9 cellular contexts compared by ENCODE assay signal in genomic region chrX:7950865-7951264, GRCh38. TPM values are rescaled to one million over a fixed set of nuclear protein-coding genes. Genes with fewer than 3 reads are reported as not detected.
DNase-seq lines count a peak whose midpoint lies in the region; ATAC-seq, FAIRE-seq and TF ChIP-seq lines count a peak whose summit lies in the region.
"Had no signal": no experiment of that assay in that cellular context is flagged by ENCODE, and none has a peak within 500 bp of the region (broad histone marks: within the 10 kb centered on the region; RNA-seq: fewer than 3 reads in every experiment).

No MANE protein-coding gene starts in this region.

- H3K36me3 Mint-ChIP-seq in neural progenitor cell, result no peaks in the 10 kb centered on the region

- no peaks in the 10 kb centered on the region for H3K9me3 Mint-ChIP-seq in neural progenitor cell

- H3K27ac ChIP-seq in neural progenitor cell, result no peak overlapping the region

- no peaks in the 10 kb centered on the region for H3K79me2 ChIP-seq in neural progenitor cell (ENCODE audit: low read depth)

- H3K4me3 ChIP-seq in neural progenitor cell, result no peak overlapping the region

- H3F3A ChIP-seq in neural progenitor cell (ENCODE audit: low read depth), result no peaks in the 10 kb centered on the region

- TF ChIP-seq CTCF in neural progenitor cell (IDR thresholded peaks at IDR 0.05), result no peak

- H3K9me3 ChIP-seq in neural progenitor cell (ENCODE audit: low read depth), result peaks cover 3% of the 10 kb centered on the region

- no peak overlapping the region for H3K27ac Mint-ChIP-seq in neural progenitor cell

- FAIRE-seq in RCC 7860 (lab: Jason Lieb, UNC), result no peak

- DNase-seq in MV-4-11 (lab: John Stamatoyannopoulos, UW), result peak; percentile 63
- no peak for DNase-seq in glomerular visceral epithelial cell (ENCODE audit: extremely low spot score)
- no peak for DNase-seq in RCC 7860 (ENCODE audit: low spot score)
- DNase-seq in iPS-NIHi11 (ENCODE audit: low spot score), result no peak
- DNase-seq in neural progenitor cell (ENCODE audit: low spot score), result no peak
- DNase-seq: NCI-H1436 had no signal

- no peak overlapping the region for H3K4me3 Mint-ChIP-seq in neural progenitor cell

- no peaks in the 10 kb centered on the region for H3K27me3 Mint-ChIP-seq in neural progenitor cell (ENCODE audit: insufficient read depth, low read depth)

- no peak overlapping the region for H2AFZ ChIP-seq in neural progenitor cell (replicated peaks)

- H3K27me3 ChIP-seq in neural progenitor cell, result no peaks in the 10 kb centered on the region

- no peaks in the 10 kb centered on the region for H3K4me1 Mint-ChIP-seq in neural progenitor cell

- H4K20me1 ChIP-seq in neural progenitor cell (ENCODE audit: low read depth), result no peaks in the 10 kb centered on the region

- no peaks in the 10 kb centered on the region for H3K4me1 ChIP-seq in neural progenitor cell

- H3K9ac ChIP-seq in neural progenitor cell, result no peak overlapping the region

- H3K36me3 ChIP-seq in neural progenitor cell, result no peaks in the 10 kb centered on the region

- no peak overlapping the region for H3K4me2 ChIP-seq in neural progenitor cell

- peak; percentile 99 for ATAC-seq in GM18519 (IDR thresholded peaks at IDR 0.05; ENCODE audit: low FRiP score, unreplicated experiment)
- peak; percentile 98 for ATAC-seq in GM21390 (IDR thresholded peaks at IDR 0.05; ENCODE audit: unreplicated experiment)
- ATAC-seq in HG03039 (IDR thresholded peaks at IDR 0.05; ENCODE audit: unreplicated experiment), result peak; percentile 84

RNA-seq across cellular contexts. Expression of gene PNPLA4, which starts 23.7 kb away (rescaled TPM):
- total RNA-seq in neural progenitor cell (ENCODE audit: low replicate concordance), result 17.4 and 40.0 TPM in 2 replicates
